In the genomic region with DNA sequence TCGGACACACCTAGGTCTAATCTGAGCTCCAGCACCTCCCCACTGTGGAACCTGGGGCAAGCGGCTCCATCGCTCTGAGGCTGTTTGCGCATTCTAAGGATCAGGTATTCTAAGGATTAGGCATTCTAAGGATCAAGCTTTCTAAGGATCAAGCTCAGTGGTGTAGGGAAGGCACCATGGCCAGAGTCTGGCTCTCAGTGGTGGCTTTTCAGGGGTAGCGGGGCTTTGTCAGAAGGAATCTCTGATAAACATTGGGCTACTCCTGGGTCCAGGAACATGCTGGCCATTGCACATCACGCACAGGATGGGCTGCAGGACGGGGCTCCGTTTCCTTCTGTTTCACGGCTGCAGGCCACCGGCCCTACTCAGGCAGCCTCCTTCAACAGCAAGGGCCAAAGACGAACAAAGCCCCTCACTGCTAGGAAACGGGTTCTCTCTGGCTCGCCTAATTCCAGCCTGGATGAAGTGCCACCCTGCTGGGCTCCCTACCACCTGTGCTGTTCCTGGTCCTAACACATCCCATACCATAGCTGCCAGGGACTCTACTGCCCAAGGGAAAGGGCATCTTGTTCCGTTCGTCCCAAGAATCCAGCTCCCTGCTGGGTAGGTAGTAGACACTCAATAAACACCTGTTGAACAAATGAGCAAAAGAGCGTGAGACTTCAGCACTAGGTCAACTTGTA, we compare ENCODE assay signal across 16 cellular contexts. TPM values are rescaled to one million over a fixed set of nuclear protein-coding genes. Genes with fewer than 3 reads are reported as not detected.
"Had no signal": no experiment of that assay in that cellular context is flagged by ENCODE, and none has a peak within 500 bp of the region (broad histone marks: within the 10 kb centered on the region; RNA-seq: fewer than 3 reads in every experiment).

No MANE protein-coding gene starts in this region.

- H3K4me3 ChIP-seq: ascending aorta, right atrium auricular region, tibial nerve had no signal

- DNase-seq: activated CD4-positive, alpha-beta T cell treated with anti-CD3 and anti-CD28 coated beads, Interleukin-2, amount 50 U/mL, for 48 hours; activated gamma-delta T cell treated with Interleukin-2 at 50 U/mL for 16 hours; activated naive CD8-positive, alpha-beta T cell treated with anti-CD3 and anti-CD28 coated beads, Interleukin-2, amount 10 ng/mL, durations not matched to agents 7 days and 5 days; activated T-cell treated with anti-CD3 and anti-CD28 coated beads, Interleukin-2, amount 50 U/mL, for 72 hours; effector CD4-positive, alpha-beta T cell; left ventricle myocardium superior; mesenchymal stem cell; T-helper 2 cell had no signal

- H3K9me3 ChIP-seq: ascending aorta, right atrium auricular region, tibial nerve had no signal

- FAIRE-seq: colon, frontal cortex, kidney, TTC549 had no signal

- H3K36me3 ChIP-seq: ascending aorta, tibial nerve had no signal

- H3K27me3 ChIP-seq: ascending aorta, right atrium auricular region had no signal

- ATAC-seq: activated T-cell treated with anti-CD3 and anti-CD28 coated beads, Interleukin-2, amount 50 U/mL, for 72 hours; left ventricle myocardium superior; stimulated activated effector memory CD8-positive, alpha-beta T cell treated with anti-CD3 and anti-CD28 coated beads, Interleukin-12 subunit alpha, Interleukin-12 subunit beta, amount 100 ng/mL, for 72 hours had no signal

RNA-seq across cellular contexts. Expression of gene C1QTNF1, which starts 5.5 kb away (rescaled TPM):
- total RNA-seq: activated naive CD8-positive, alpha-beta T cell treated with anti-CD3 and anti-CD28 coated beads, Interleukin-2, amount 10 ng/mL, durations not matched to agents 7 days and 5 days had no signal
